16 cellular contexts compared by ENCODE assay signal in the genomic region with DNA sequence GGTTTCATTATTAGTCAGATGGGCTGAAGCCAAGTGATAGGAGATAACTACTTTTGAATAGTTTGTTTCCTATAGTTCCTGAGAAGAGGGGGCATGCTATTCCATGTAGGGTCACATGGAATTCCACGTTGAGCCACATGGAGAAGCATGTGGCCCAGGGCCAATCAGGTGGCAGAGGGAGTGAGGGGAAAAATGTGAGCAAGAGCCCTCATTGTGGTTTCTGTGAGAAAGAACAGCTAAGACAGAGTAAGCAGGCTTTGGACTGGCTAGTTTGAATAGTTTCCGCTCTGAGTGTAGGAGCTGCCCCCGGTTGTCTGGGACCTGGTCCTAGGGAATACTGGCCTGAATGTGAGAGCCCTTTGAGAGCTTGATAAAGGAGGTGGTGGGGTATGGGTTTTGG.
DNase-seq lines count a peak whose midpoint lies in the region; ATAC-seq, FAIRE-seq and TF ChIP-seq lines count a peak whose summit lies in the region.
"Had no signal": no experiment of that assay in that cellular context is flagged by ENCODE, and none has a peak within 500 bp of the region (broad histone marks: within the 10 kb centered on the region; RNA-seq: fewer than 3 reads in every experiment).

No MANE protein-coding gene starts in this region.

- H3K27ac Mint-ChIP-seq in activated CD8-positive, alpha-beta T cell treated with anti-CD3 and anti-CD28 coated beads for 36 hours, result no peak overlapping the region
- H3K27ac Mint-ChIP-seq in activated CD4-positive, alpha-beta T cell treated with anti-CD3 and anti-CD28 coated beads for 36 hours, result no peak overlapping the region
- H3K27ac Mint-ChIP-seq: CD4-positive, alpha-beta T cell had no signal

- no peak overlapping the region for H2AK5ac ChIP-seq in H1 (ENCODE audit: low read depth, low read length)

- no peaks in the 10 kb centered on the region; a peak in 1 of 7 replicates for H3K27me3 ChIP-seq in H1 (replicated peaks in 1 of 4; ENCODE audit: control insufficient read depth in 3 of 4, extremely low read depth in 1 of 4, insufficient read depth in 3 of 4, low read length in 3 of 4)
- H3K27me3 ChIP-seq: SJCRH30 had no signal

- H2AFZ ChIP-seq in H1 (ENCODE audit: low read length), result no peak overlapping the region
- H2AFZ ChIP-seq: PC-9 had no signal

- H2BK120ac ChIP-seq in H1 (replicated peaks; ENCODE audit: low read depth, low read length), result no peak overlapping the region

- intact Hi-C loops in activated CD8-positive, alpha-beta T cell treated with anti-CD3 and anti-CD28 coated beads for 36 hours (cut with micrococcal nuclease), result no loop called here
- intact Hi-C loops in activated CD4-positive, alpha-beta T cell treated with anti-CD3 and anti-CD28 coated beads for 36 hours (cut with DNase I, micrococcal nuclease), result no loop called here

- no peak overlapping the region for H3K18ac ChIP-seq in H1 (ENCODE audit: extremely low read depth, low read length)

- no peaks in the 10 kb centered on the region for H3K79me1 ChIP-seq in H1 (ENCODE audit: low read depth, low read length)

- 78% methylated on average over 3 of the region's 3 CpGs; no CpG with 5 or more reads in 1 of the 2 experiments for WGBS in H1 (ENCODE audit: extremely low coverage in 1 of 2, insufficient coverage in 1 of 2, insufficient read length in 1 of 2, insufficient replicate concordance in 2 of 2, low coverage in 1 of 2, low lambda C conversion rate in 2 of 2, missing lambda C conversion rate in 1 of 2), 2 experiments

- H3K79me2 ChIP-seq in H1 (ENCODE audit: control insufficient read depth in 1 of 2, insufficient read depth in 2 of 2, low read length in 2 of 2), result no peaks in the 10 kb centered on the region

- TF ChIP-seq EP300 in H1 (IDR thresholded peaks at IDR 0.05; ENCODE audit: borderline replicate concordance in 1 of 2, low read depth in 2 of 2, low read length in 2 of 2), result no peak

- H3K9ac ChIP-seq in H1 (replicated peaks in 1 of 4; ENCODE audit: extremely low read depth in 1 of 4, low read depth in 3 of 4, low read length in 3 of 4), result no peak overlapping the region

- no peak for TF ChIP-seq RAD21 in H1 (IDR thresholded peaks at IDR 0.05 in 1 of 2, conservative IDR thresholded peaks at IDR 0.05 in 1 of 2; ENCODE audit: low read depth in 2 of 2, low read length in 2 of 2)

- H2BK20ac ChIP-seq in H1 (ENCODE audit: low read length), result no peak overlapping the region

- no peak overlapping the region for H4K91ac ChIP-seq in H1 (replicated peaks; ENCODE audit: insufficient read length, low read length)

- no peak overlapping the region for H4K8ac ChIP-seq in H1 (ENCODE audit: extremely low read depth, insufficient read depth, low read length)

- H3K27me3 Mint-ChIP-seq in activated CD8-positive, alpha-beta T cell treated with anti-CD3 and anti-CD28 coated beads for 36 hours, result no peaks in the 10 kb centered on the region
- no peaks in the 10 kb centered on the region for H3K27me3 Mint-ChIP-seq in activated CD4-positive, alpha-beta T cell treated with anti-CD3 and anti-CD28 coated beads for 36 hours
- H3K27me3 Mint-ChIP-seq: CD4-positive, alpha-beta T cell had no signal

- H3K4me1 Mint-ChIP-seq in activated CD8-positive, alpha-beta T cell treated with anti-CD3 and anti-CD28 coated beads for 36 hours (ENCODE audit: low read depth), result no peaks in the 10 kb centered on the region
- H3K4me1 Mint-ChIP-seq in activated CD4-positive, alpha-beta T cell treated with anti-CD3 and anti-CD28 coated beads for 36 hours, result no peaks in the 10 kb centered on the region

- H3K27ac ChIP-seq in H1 (ENCODE audit: low read depth, low read length), result no peak overlapping the region
- H3K27ac ChIP-seq: PC-9, SJCRH30 had no signal

- H3K4me3 ChIP-seq in H1 (ENCODE audit: extremely low read depth in 1 of 4, insufficient read depth in 2 of 4, low read depth in 3 of 4, low read length in 4 of 4), result no peak overlapping the region
- H3K4me3 ChIP-seq: PC-9, SJCRH30 had no signal

- H3K4me3 Mint-ChIP-seq in activated CD8-positive, alpha-beta T cell treated with anti-CD3 and anti-CD28 coated beads for 36 hours, result no peak overlapping the region
- no peak overlapping the region for H3K4me3 Mint-ChIP-seq in activated CD4-positive, alpha-beta T cell treated with anti-CD3 and anti-CD28 coated beads for 36 hours
- H3K4me3 Mint-ChIP-seq: CD4-positive, alpha-beta T cell had no signal

- H2BK5ac ChIP-seq in H1 (ENCODE audit: low read depth, low read length), result no peak overlapping the region

- no peaks in the 10 kb centered on the region for H3K23me2 ChIP-seq in H1 (ENCODE audit: low read depth, low read length)

- POLR2A ChIA-PET in H1 (lab: Charles Lee; ENCODE audit: partially characterized antibody), result no interaction called here
- POLR2A ChIA-PET in activated CD8-positive, alpha-beta T cell treated with anti-CD3 and anti-CD28 coated beads for 36 hours (lab: Charles Lee), result no interaction called here
- POLR2A ChIA-PET in activated CD4-positive, alpha-beta T cell treated with anti-CD3 and anti-CD28 coated beads for 36 hours (lab: Charles Lee), result no interaction called here

- FAIRE-seq in H1 (lab: Jason Lieb, UNC), result no peak

- H2BK12ac ChIP-seq in H1 (ENCODE audit: low read depth, low read length), result no peak overlapping the region

- CTCF ChIA-PET in H1 (lab: Charles Lee; ENCODE audit: partially characterized antibody), result no interaction called here
- CTCF ChIA-PET in activated CD8-positive, alpha-beta T cell treated with anti-CD3 and anti-CD28 coated beads for 36 hours (lab: Charles Lee), result no interaction called here
- CTCF ChIA-PET in activated CD4-positive, alpha-beta T cell treated with anti-CD3 and anti-CD28 coated beads for 36 hours (lab: Charles Lee), result no interaction called here

- no peak overlapping the region for H4K5ac ChIP-seq in H1 (ENCODE audit: insufficient read length, low read depth, low read length)

- H3K9me3 ChIP-seq in H1 (ENCODE audit: insufficient read depth in 2 of 2, low read depth in 1 of 2, low read length in 1 of 2), result 0 out of 4 replicates have a peak, but pooled peaks cover 0 to under 1% of the 10 kb centered on the region in 2 experiments
- H3K9me3 ChIP-seq: SJCRH30 had no signal

- H3K36me3 Mint-ChIP-seq in activated CD8-positive, alpha-beta T cell treated with anti-CD3 and anti-CD28 coated beads for 36 hours (ENCODE audit: low read depth), result no peaks in the 10 kb centered on the region
- H3K36me3 Mint-ChIP-seq in activated CD4-positive, alpha-beta T cell treated with anti-CD3 and anti-CD28 coated beads for 36 hours (ENCODE audit: low read depth), result no peaks in the 10 kb centered on the region

- H3K4me1 ChIP-seq in H1 (replicated peaks in 1 of 4; ENCODE audit: control insufficient read depth in 3 of 4, insufficient read depth in 4 of 4, low read length in 3 of 4), result peaks cover 0 to 6% (median 3%) of the 10 kb centered on the region in 4 experiments; a peak in 4 of 7 replicates
- H3K4me1 ChIP-seq: SJCRH30 had no signal

- no peak overlapping the region for H3K23ac ChIP-seq in H1 (ENCODE audit: insufficient read length)

- TF ChIP-seq CTCF in H1 (IDR thresholded peaks at IDR 0.05; ENCODE audit: control extremely low read depth in 1 of 3, insufficient read depth in 1 of 3, low read depth in 1 of 3, low read length in 3 of 3), result no peak
- TF ChIP-seq CTCF in activated CD8-positive, alpha-beta T cell treated with anti-CD3 and anti-CD28 coated beads for 36 hours (IDR thresholded peaks at IDR 0.05), result no peak

- TF ChIP-seq POLR2A in H1 (IDR thresholded peaks at IDR 0.05; ENCODE audit: control extremely low read depth in 1 of 2, low read depth in 2 of 2, low read length in 2 of 2), result no peak

- H2BK15ac ChIP-seq in H1 (ENCODE audit: low read length), result no peak overlapping the region

- H3K9me3 Mint-ChIP-seq in activated CD8-positive, alpha-beta T cell treated with anti-CD3 and anti-CD28 coated beads for 36 hours, result peaks cover 7% of the 10 kb centered on the region
- peaks cover 7% of the 10 kb centered on the region for H3K9me3 Mint-ChIP-seq in activated CD4-positive, alpha-beta T cell treated with anti-CD3 and anti-CD28 coated beads for 36 hours (ENCODE audit: low read depth)

- H3K36me3 ChIP-seq in H1 (ENCODE audit: control insufficient read depth in 2 of 4, insufficient read depth in 4 of 4, low read length in 3 of 4), result no peaks in the 10 kb centered on the region
- H3K36me3 ChIP-seq: SJCRH30 had no signal

- no peaks in the 10 kb centered on the region for H4K20me1 ChIP-seq in H1 (replicated peaks in 1 of 2; ENCODE audit: control insufficient read depth in 1 of 2, insufficient read depth in 2 of 2, low read length in 2 of 2)

- DNase-seq in HT1080 (ENCODE audit: low read depth), result peak; percentile 26
- peak in 1 of 2 experiments; percentile 50 for DNase-seq in H1 (ENCODE audit: low read depth in 1 of 2, low spot score in 2 of 2)
- peak; percentile 11 for DNase-seq in myocyte (ENCODE audit: low read depth)
- no peak for DNase-seq in activated CD8-positive, alpha-beta T cell treated with anti-CD3 and anti-CD28 coated beads for 36 hours
- DNase-seq in activated CD4-positive, alpha-beta T cell treated with anti-CD3 and anti-CD28 coated beads for 36 hours, result no peak
- DNase-seq in AG08395 (ENCODE audit: low spot score), result no peak
- DNase-seq: ACHN; Calu3; CD4-positive, alpha-beta T cell; DMS53; NCI-H1417; NCI-H1930; NCI-H748 treated with DMSO at 0.1 percent for 48 hours; PC-9; SJCRH30 had no signal

- no peak overlapping the region for H3K4ac ChIP-seq in H1 (replicated peaks; ENCODE audit: insufficient read length, low read depth, low read length)

- peak; percentile 53 for ATAC-seq in GM19395 (IDR thresholded peaks at IDR 0.05; ENCODE audit: unreplicated experiment)
- no peak for ATAC-seq in activated CD8-positive, alpha-beta T cell treated with anti-CD3 and anti-CD28 coated beads for 36 hours
- ATAC-seq in activated CD4-positive, alpha-beta T cell treated with anti-CD3 and anti-CD28 coated beads for 36 hours, result no peak

- H3K14ac ChIP-seq in H1 (ENCODE audit: insufficient read length), result no peak overlapping the region

- no peak overlapping the region for H3K56ac ChIP-seq in H1 (replicated peaks; ENCODE audit: insufficient read length, low read depth, low read length)

- H3K4me2 ChIP-seq in H1 (ENCODE audit: insufficient read depth in 1 of 2, low read depth in 2 of 2, low read length in 2 of 2), result no peak overlapping the region
- H3K4me2 ChIP-seq: PC-9 had no signal

TF ChIP-seq in H1, 55 proteins besides CTCF, POLR2A, EP300 and RAD21 (continues in another document):
- TF ChIP-seq, protein P1, sequence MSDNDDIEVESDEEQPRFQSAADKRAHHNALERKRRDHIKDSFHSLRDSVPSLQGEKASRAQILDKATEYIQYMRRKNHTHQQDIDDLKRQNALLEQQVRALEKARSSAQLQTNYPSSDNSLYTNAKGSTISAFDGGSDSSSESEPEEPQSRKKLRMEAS (IDR thresholded peaks at IDR 0.05), result peak; percentile 91
- TF ChIP-seq TCF12 (IDR thresholded peaks at IDR 0.05; ENCODE audit: low read depth, low read length) (no peak), KDM1A (IDR thresholded peaks at IDR 0.05; ENCODE audit: borderline replicate concordance, low read length) (no peak)
- TF ChIP-seq, protein P2, sequence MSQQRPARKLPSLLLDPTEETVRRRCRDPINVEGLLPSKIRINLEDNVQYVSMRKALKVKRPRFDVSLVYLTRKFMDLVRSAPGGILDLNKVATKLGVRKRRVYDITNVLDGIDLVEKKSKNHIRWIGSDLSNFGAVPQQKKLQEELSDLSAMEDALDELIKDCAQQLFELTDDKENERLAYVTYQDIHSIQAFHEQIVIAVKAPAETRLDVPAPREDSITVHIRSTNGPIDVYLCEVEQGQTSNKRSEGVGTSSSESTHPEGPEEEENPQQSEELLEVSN (IDR thresholded peaks at IDR 0.05), result peak; percentile 87

Comparison
In these comparisons a context has a peak if more than half of its experiments do, and no peak if none do; other contexts are left out.
1. DNase-seq: peak in HT1080 (single experiment) and myocyte (single experiment); none in activated CD8-positive, alpha-beta T cell treated with anti-CD3 and anti-CD28 coated beads for 36 hours (single experiment), activated CD4-positive, alpha-beta T cell treated with anti-CD3 and anti-CD28 coated beads for 36 hours (single experiment) and AG08395 (single experiment).